ENCODE assay signal across 1 cellular context in the genomic region with DNA sequence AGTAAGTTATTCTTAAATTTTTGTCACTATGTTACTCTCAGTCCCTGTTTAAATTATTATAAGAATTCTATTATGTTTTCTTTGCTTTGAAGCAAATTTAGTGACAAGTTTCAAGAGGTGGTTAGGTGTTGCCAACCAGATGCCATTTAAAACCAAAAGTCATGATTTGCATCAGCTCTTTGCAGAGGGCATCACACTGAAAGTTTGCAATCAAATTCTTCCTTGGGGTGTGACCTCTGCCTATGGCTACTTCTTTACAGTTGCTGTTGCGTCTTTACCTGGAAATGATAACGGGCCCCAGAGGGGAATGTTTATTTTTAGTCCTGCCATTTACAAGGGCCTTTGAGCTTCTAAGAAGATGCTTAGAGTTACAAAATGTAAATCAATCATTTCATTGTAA.
TF ChIP-seq lines count a peak whose summit lies in the region.

No MANE protein-coding gene starts in this region.

TF ChIP-seq in H1, 55 proteins besides CTCF, POLR2A, EP300 and RAD21:
- TF ChIP-seq, protein P1, sequence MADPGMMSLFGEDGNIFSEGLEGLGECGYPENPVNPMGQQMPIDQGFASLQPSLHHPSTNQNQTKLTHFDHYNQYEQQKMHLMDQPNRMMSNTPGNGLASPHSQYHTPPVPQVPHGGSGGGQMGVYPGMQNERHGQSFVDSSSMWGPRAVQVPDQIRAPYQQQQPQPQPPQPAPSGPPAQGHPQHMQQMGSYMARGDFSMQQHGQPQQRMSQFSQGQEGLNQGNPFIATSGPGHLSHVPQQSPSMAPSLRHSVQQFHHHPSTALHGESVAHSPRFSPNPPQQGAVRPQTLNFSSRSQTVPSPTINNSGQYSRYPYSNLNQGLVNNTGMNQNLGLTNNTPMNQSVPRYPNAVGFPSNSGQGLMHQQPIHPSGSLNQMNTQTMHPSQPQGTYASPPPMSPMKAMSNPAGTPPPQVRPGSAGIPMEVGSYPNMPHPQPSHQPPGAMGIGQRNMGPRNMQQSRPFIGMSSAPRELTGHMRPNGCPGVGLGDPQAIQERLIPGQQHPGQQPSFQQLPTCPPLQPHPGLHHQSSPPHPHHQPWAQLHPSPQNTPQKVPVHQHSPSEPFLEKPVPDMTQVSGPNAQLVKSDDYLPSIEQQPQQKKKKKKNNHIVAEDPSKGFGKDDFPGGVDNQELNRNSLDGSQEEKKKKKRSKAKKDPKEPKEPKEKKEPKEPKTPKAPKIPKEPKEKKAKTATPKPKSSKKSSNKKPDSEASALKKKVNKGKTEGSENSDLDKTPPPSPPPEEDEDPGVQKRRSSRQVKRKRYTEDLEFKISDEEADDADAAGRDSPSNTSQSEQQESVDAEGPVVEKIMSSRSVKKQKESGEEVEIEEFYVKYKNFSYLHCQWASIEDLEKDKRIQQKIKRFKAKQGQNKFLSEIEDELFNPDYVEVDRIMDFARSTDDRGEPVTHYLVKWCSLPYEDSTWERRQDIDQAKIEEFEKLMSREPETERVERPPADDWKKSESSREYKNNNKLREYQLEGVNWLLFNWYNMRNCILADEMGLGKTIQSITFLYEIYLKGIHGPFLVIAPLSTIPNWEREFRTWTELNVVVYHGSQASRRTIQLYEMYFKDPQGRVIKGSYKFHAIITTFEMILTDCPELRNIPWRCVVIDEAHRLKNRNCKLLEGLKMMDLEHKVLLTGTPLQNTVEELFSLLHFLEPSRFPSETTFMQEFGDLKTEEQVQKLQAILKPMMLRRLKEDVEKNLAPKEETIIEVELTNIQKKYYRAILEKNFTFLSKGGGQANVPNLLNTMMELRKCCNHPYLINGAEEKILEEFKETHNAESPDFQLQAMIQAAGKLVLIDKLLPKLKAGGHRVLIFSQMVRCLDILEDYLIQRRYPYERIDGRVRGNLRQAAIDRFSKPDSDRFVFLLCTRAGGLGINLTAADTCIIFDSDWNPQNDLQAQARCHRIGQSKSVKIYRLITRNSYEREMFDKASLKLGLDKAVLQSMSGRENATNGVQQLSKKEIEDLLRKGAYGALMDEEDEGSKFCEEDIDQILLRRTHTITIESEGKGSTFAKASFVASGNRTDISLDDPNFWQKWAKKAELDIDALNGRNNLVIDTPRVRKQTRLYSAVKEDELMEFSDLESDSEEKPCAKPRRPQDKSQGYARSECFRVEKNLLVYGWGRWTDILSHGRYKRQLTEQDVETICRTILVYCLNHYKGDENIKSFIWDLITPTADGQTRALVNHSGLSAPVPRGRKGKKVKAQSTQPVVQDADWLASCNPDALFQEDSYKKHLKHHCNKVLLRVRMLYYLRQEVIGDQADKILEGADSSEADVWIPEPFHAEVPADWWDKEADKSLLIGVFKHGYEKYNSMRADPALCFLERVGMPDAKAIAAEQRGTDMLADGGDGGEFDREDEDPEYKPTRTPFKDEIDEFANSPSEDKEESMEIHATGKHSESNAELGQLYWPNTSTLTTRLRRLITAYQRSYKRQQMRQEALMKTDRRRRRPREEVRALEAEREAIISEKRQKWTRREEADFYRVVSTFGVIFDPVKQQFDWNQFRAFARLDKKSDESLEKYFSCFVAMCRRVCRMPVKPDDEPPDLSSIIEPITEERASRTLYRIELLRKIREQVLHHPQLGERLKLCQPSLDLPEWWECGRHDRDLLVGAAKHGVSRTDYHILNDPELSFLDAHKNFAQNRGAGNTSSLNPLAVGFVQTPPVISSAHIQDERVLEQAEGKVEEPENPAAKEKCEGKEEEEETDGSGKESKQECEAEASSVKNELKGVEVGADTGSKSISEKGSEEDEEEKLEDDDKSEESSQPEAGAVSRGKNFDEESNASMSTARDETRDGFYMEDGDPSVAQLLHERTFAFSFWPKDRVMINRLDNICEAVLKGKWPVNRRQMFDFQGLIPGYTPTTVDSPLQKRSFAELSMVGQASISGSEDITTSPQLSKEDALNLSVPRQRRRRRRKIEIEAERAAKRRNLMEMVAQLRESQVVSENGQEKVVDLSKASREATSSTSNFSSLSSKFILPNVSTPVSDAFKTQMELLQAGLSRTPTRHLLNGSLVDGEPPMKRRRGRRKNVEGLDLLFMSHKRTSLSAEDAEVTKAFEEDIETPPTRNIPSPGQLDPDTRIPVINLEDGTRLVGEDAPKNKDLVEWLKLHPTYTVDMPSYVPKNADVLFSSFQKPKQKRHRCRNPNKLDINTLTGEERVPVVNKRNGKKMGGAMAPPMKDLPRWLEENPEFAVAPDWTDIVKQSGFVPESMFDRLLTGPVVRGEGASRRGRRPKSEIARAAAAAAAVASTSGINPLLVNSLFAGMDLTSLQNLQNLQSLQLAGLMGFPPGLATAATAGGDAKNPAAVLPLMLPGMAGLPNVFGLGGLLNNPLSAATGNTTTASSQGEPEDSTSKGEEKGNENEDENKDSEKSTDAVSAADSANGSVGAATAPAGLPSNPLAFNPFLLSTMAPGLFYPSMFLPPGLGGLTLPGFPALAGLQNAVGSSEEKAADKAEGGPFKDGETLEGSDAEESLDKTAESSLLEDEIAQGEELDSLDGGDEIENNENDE (IDR thresholded peaks at IDR 0.05; ENCODE audit: insufficient replicate concordance, low read length) = no peak
- TF ChIP-seq SP4 (IDR thresholded peaks at IDR 0.05; ENCODE audit: low read length) = no peak
- TF ChIP-seq CREB1 (IDR thresholded peaks at IDR 0.05) = no peak
- TF ChIP-seq YY1 (IDR thresholded peaks at IDR 0.05; ENCODE audit: low read depth, low read length) = no peak
- no peak for TF ChIP-seq CTBP2 (IDR thresholded peaks at IDR 0.05; ENCODE audit: borderline replicate concordance, insufficient read depth, insufficient read length, low read length)
- TF ChIP-seq RXRA (IDR thresholded peaks at IDR 0.05; ENCODE audit: insufficient read depth, low read depth, low read length) = no peak
- TF ChIP-seq KDM4A (IDR thresholded peaks at IDR 0.05; ENCODE audit: low read depth, low read length, severe bottlenecking) = no peak
- TF ChIP-seq SUZ12 (IDR thresholded peaks at IDR 0.05; ENCODE audit: low read length) = no peak
- no peak for TF ChIP-seq PHF8 (conservative IDR thresholded peaks at IDR 0.05; ENCODE audit: low read depth, low read length)
